Comparison of ENCODE assay signal across 18 cellular contexts in genomic region chr10:114396455-114396854, GRCh38. TPM values are rescaled to one million over a fixed set of nuclear protein-coding genes. Genes with fewer than 3 reads are reported as not detected.
DNase-seq lines count a peak whose midpoint lies in the region; ATAC-seq and TF ChIP-seq lines count a peak whose summit lies in the region.
"Had no signal": no experiment of that assay in that cellular context is flagged by ENCODE, and none has a peak within 500 bp of the region (broad histone marks: within the 10 kb centered on the region; RNA-seq: fewer than 3 reads in every experiment).

No MANE protein-coding gene starts in this region.

- H3K4ac ChIP-seq in trophoblast cell (ENCODE audit: low read depth, low read length), result peak overlapping the region; percentile 32

- H3K36me3 ChIP-seq in Loucy (ENCODE audit: insufficient read depth, low read length) (no peaks in the 10 kb centered on the region), esophagus muscularis mucosa (no peaks in the 10 kb centered on the region), trophoblast cell (ENCODE audit: control insufficient read depth in 1 of 2, insufficient read depth in 2 of 2, low read length in 2 of 2) (peaks cover 6 to 9% of the 10 kb centered on the region in 2 experiments), uterus (no peaks in the 10 kb centered on the region)

- TF ChIP-seq CTCF in Loucy (conservative IDR thresholded peaks at IDR 0.05; ENCODE audit: low read length), result no peak
- TF ChIP-seq CTCF in esophagus muscularis mucosa (IDR thresholded peaks at IDR 0.05), result no peak
- no peak for TF ChIP-seq CTCF in uterus (IDR thresholded peaks at IDR 0.05)

- no peak overlapping the region for H3K23ac ChIP-seq in trophoblast cell (ENCODE audit: low read length)

- peak overlapping the region; percentile 25; the same call in 1 of the 2 replicates for H2AFZ ChIP-seq in Loucy (ENCODE audit: low read length)
- no peak overlapping the region for H2AFZ ChIP-seq in trophoblast cell (ENCODE audit: insufficient read depth, low read length, poor library complexity)

- H3K27ac ChIP-seq in esophagus muscularis mucosa (replicated peaks in 1 of 4) (peak overlapping the region in 3 of 4 donors; percentile 45 to 78 (median 52)), trophoblast cell (ENCODE audit: low read depth, low read length) (no peak overlapping the region), uterus (peak overlapping the region; percentile 84 to 95)
- H3K27ac ChIP-seq: HL-60, RWPE1 had no signal

- H3K27me3 ChIP-seq in Loucy (ENCODE audit: insufficient read depth, low read length, poor library complexity, severe bottlenecking) (no peaks in the 10 kb centered on the region), esophagus muscularis mucosa (peaks cover 0 to 4% (median 0%) of the 10 kb centered on the region in 4 donors), trophoblast cell (ENCODE audit: insufficient read depth, low read length) (no peaks in the 10 kb centered on the region), uterus (no peaks in the 10 kb centered on the region)

- no peak overlapping the region for H3K9ac ChIP-seq in Loucy (ENCODE audit: low read depth, low read length, poor library complexity, severe bottlenecking)
- no peak overlapping the region for H3K9ac ChIP-seq in trophoblast cell (ENCODE audit: low read length)

- no peak overlapping the region for H2BK5ac ChIP-seq in trophoblast cell (ENCODE audit: low read depth, low read length, poor library complexity)

- WGBS in esophagus muscularis mucosa, result 85% methylated on average over 2 of the region's 2 CpGs
- WGBS in trophoblast cell (ENCODE audit: extremely low coverage, insufficient coverage, insufficient read length), result no CpG with 5 or more reads among the region's 2 CpGs

- H2BK12ac ChIP-seq in trophoblast cell (ENCODE audit: low read length), result no peak overlapping the region

- no peak for ATAC-seq in GM19397 (IDR thresholded peaks at IDR 0.05; ENCODE audit: unreplicated experiment)
- ATAC-seq: PC-3 had no signal

- TF ChIP-seq POLR2A in esophagus muscularis mucosa (IDR thresholded peaks at IDR 0.05; ENCODE audit: low read depth) (no peak), uterus (IDR thresholded peaks at IDR 0.05) (no peak)

- no peaks in the 10 kb centered on the region for H4K20me1 ChIP-seq in Loucy (ENCODE audit: insufficient read depth, low read length, poor library complexity, severe bottlenecking)

- no peak for DNase-seq in esophagus muscularis mucosa (ENCODE audit: extremely low spot score)
- DNase-seq in trophoblast cell, result no peak
- DNase-seq in uterus, result no peak
- no peak for DNase-seq in NCI-H2029 (lab: John Stamatoyannopoulos, UW)
- no peak for DNase-seq in ecto neural progenitor cell (ENCODE audit: low spot score)
- DNase-seq: ACHN, DMS79, IMR-90, NCI-H1048, NCI-H1436, NCI-H1930, NCI-H526, PC-3, SIG-M5 had no signal

- H3K4me2 ChIP-seq in Loucy (ENCODE audit: low read depth, low read length, poor library complexity, severe bottlenecking), result no peak overlapping the region
- H3K4me2 ChIP-seq in trophoblast cell (ENCODE audit: low read length), result no peak overlapping the region

- no peak overlapping the region for H3K18ac ChIP-seq in trophoblast cell (ENCODE audit: low read length)

- no peak for TF ChIP-seq EP300 in esophagus muscularis mucosa (IDR thresholded peaks at IDR 0.05)

- H3K4me1 ChIP-seq in Loucy (ENCODE audit: insufficient read depth, low read length, poor library complexity, severe bottlenecking) (peaks cover 30% of the 10 kb centered on the region), esophagus muscularis mucosa (peaks cover 36 to 91% (median 83%) of the 10 kb centered on the region in 4 donors), trophoblast cell (ENCODE audit: control insufficient read depth in 1 of 2, insufficient read depth in 2 of 2, low read length in 2 of 2) (peaks cover 41 to 53% of the 10 kb centered on the region in 2 experiments), uterus (peaks cover 18 to 20% of the 10 kb centered on the region in 2 donors)

- H2AK5ac ChIP-seq in trophoblast cell (ENCODE audit: low read length), result no peak overlapping the region

- no peaks in the 10 kb centered on the region for H3K9me2 ChIP-seq in Loucy (replicated peaks; ENCODE audit: low read depth, low read length)

- H3K4me3 ChIP-seq in Loucy (ENCODE audit: low read length, poor library complexity, severe bottlenecking), result no peak overlapping the region
- no peak overlapping the region for H3K4me3 ChIP-seq in esophagus muscularis mucosa
- no peak overlapping the region for H3K4me3 ChIP-seq in trophoblast cell (ENCODE audit: low read depth, low read length)
- H3K4me3 ChIP-seq in uterus, result no peak overlapping the region

- no peaks in the 10 kb centered on the region for H3K79me1 ChIP-seq in trophoblast cell (ENCODE audit: low read length)

- H2BK120ac ChIP-seq in trophoblast cell (ENCODE audit: insufficient read depth, low read length, poor library complexity), result no peak overlapping the region

- no peaks in the 10 kb centered on the region for H3K79me2 ChIP-seq in Loucy (ENCODE audit: insufficient read depth, low read length)
- H3K79me2 ChIP-seq in trophoblast cell (ENCODE audit: control insufficient read depth, insufficient read depth, low read length, poor library complexity), result peaks cover 20% of the 10 kb centered on the region

- no peaks in the 10 kb centered on the region for H3K9me3 ChIP-seq in Loucy (ENCODE audit: insufficient read depth, low read depth, low read length)
- H3K9me3 ChIP-seq in esophagus muscularis mucosa, result no peaks in the 10 kb centered on the region
- H3K9me3 ChIP-seq in trophoblast cell (ENCODE audit: insufficient read depth, low read depth, low read length), result no peaks in the 10 kb centered on the region
- no peaks in the 10 kb centered on the region for H3K9me3 ChIP-seq in uterus

- no peak overlapping the region for H4K12ac ChIP-seq in trophoblast cell (ENCODE audit: low read depth, low read length)

- H4K91ac ChIP-seq in trophoblast cell (ENCODE audit: low read depth, low read length), result no peak overlapping the region

- no peak overlapping the region for H3K14ac ChIP-seq in trophoblast cell (ENCODE audit: low read length)

- no peaks in the 10 kb centered on the region for H3F3A ChIP-seq in Loucy (ENCODE audit: low read depth)

- intact Hi-C loops in esophagus muscularis mucosa (cut with DNase I) (no loop called here), uterus (cut with DNase I; ENCODE audit: low total_unique reads) (no loop called here)

- no peak overlapping the region for H4K8ac ChIP-seq in trophoblast cell (ENCODE audit: low read depth, low read length)

RNA-seq across cellular contexts. Expression of gene AFAP1L2, which starts 7.8 kb away (rescaled TPM):
- total RNA-seq in esophagus muscularis mucosa (10 to 100 TPM; 18.5 to 23.2 (median 19.9) TPM), uterus (10 to 100 TPM; 28.4 to 86.6 (median 48.6) TPM)
- 41.9 and 43.1 TPM in 2 replicates for polyA plus RNA-seq in trophoblast cell (2013)
